In genomic region chrX:104343408-104344129, GRCh38 we compare ENCODE assay signal across 8 cellular contexts.
DNase-seq lines count a peak whose midpoint lies in the region; ATAC-seq and TF ChIP-seq lines count a peak whose summit lies in the region.

No MANE protein-coding gene starts in this region.

- no peak for DNase-seq in left ventricle myocardium inferior
- DNase-seq in Right ventricle myocardium inferior (ENCODE audit: missing footprints): no peak
- peak; percentile 67 for DNase-seq in H4 (ENCODE audit: low spot score)
- DNase-seq in MV-4-11 (lab: John Stamatoyannopoulos, UW): peak; percentile 77
- peak; percentile 2 for DNase-seq in T-helper 9 cell
- DNase-seq in endodermal cell: peak; percentile 85
- no peak for DNase-seq in cerebellar nuclear complex (lab: John Stamatoyannopoulos, UW)

- H3K4me3 Mint-ChIP-seq in endodermal cell (no peak overlapping the region), nephron (no peak overlapping the region)

- intact Hi-C loops in left ventricle myocardium inferior (cut with micrococcal nuclease): loop anchor here (5.0 kb wide), 1 partner anchor 146 kb away; no protein-coding TSS in a partner anchor
- intact Hi-C loops in Right ventricle myocardium inferior (cut with DNase I): no loop called here

- H3K36me3 Mint-ChIP-seq in endodermal cell (ENCODE audit: low read depth): no peaks in the 10 kb centered on the region
- no peaks in the 10 kb centered on the region for H3K36me3 Mint-ChIP-seq in nephron (ENCODE audit: low read depth)

- no peaks in the 10 kb centered on the region for H3K9me3 ChIP-seq in left ventricle myocardium inferior (replicated peaks)
- no peaks in the 10 kb centered on the region for H3K9me3 ChIP-seq in endodermal cell (ENCODE audit: control insufficient read depth, low read length)

- no peak for ATAC-seq in Right ventricle myocardium inferior

- H3K27ac ChIP-seq in left ventricle myocardium inferior (replicated peaks) (no peak overlapping the region), endodermal cell (ENCODE audit: low read depth, low read length) (no peak overlapping the region)

- H3K27ac Mint-ChIP-seq in endodermal cell: no peak overlapping the region
- H3K27ac Mint-ChIP-seq in nephron: no peak overlapping the region

- H3K9me3 Mint-ChIP-seq in endodermal cell (peaks cover 45% of the 10 kb centered on the region), nephron (peaks cover 3% of the 10 kb centered on the region)

- H3K4me3 ChIP-seq in left ventricle myocardium inferior (no peak overlapping the region), endodermal cell (ENCODE audit: low read length) (no peak overlapping the region)

- no peak overlapping the region for H3K9ac ChIP-seq in endodermal cell (ENCODE audit: extremely low read depth, low read length, poor library complexity, severe bottlenecking)

- H3K4me1 ChIP-seq in left ventricle myocardium inferior (no peaks in the 10 kb centered on the region), endodermal cell (ENCODE audit: control insufficient read depth, insufficient read depth, low read length) (no peaks in the 10 kb centered on the region)

- TF ChIP-seq CTCF in left ventricle myocardium inferior (IDR thresholded peaks at IDR 0.05; ENCODE audit: borderline replicate concordance) (peak; percentile 53), endodermal cell (conservative IDR thresholded peaks at IDR 0.05) (peak; percentile 76), nephron (IDR thresholded peaks at IDR 0.05; ENCODE audit: unreplicated experiment in 3 of 3) (peak in 2 of 3 experiments; percentile 30 to 35)

- no peaks in the 10 kb centered on the region for H3K4me1 Mint-ChIP-seq in endodermal cell
- no peaks in the 10 kb centered on the region for H3K4me1 Mint-ChIP-seq in nephron

- H3K36me3 ChIP-seq in left ventricle myocardium inferior (no peaks in the 10 kb centered on the region), endodermal cell (ENCODE audit: control insufficient read depth, insufficient read depth, low read length) (no peaks in the 10 kb centered on the region)

- H3K27me3 ChIP-seq in left ventricle myocardium inferior (ENCODE audit: low read depth) (no peaks in the 10 kb centered on the region), endodermal cell (ENCODE audit: control insufficient read depth, insufficient read depth, low read length, poor library complexity, severe bottlenecking) (no peaks in the 10 kb centered on the region)

- H3K27me3 Mint-ChIP-seq in endodermal cell (ENCODE audit: insufficient read depth) (no peaks in the 10 kb centered on the region), nephron (ENCODE audit: low read depth) (no peaks in the 10 kb centered on the region)

- 50% methylated on average over 7 of the region's 8 CpGs; no CpG with 5 or more reads in 1 of the 2 experiments for WGBS in endodermal cell (ENCODE audit: insufficient coverage in 1 of 2, insufficient read length in 1 of 2), 2 experiments

Comparison
In these comparisons a context has a peak if more than half of its experiments do, and no peak if none do; other contexts are left out.
1. DNase-seq: peak in H4 (single experiment), MV-4-11 (single experiment), T-helper 9 cell (single experiment) and endodermal cell (single experiment); none in left ventricle myocardium inferior (single experiment), Right ventricle myocardium inferior (single experiment) and cerebellar nuclear complex (0 of 2).
2. Peak in every context shown above with its lines, with median percentiles within 50 percentile points of each other: CTCF ChIP-seq.